Comparison of ENCODE assay signal across 13 cellular contexts in the genomic region with DNA sequence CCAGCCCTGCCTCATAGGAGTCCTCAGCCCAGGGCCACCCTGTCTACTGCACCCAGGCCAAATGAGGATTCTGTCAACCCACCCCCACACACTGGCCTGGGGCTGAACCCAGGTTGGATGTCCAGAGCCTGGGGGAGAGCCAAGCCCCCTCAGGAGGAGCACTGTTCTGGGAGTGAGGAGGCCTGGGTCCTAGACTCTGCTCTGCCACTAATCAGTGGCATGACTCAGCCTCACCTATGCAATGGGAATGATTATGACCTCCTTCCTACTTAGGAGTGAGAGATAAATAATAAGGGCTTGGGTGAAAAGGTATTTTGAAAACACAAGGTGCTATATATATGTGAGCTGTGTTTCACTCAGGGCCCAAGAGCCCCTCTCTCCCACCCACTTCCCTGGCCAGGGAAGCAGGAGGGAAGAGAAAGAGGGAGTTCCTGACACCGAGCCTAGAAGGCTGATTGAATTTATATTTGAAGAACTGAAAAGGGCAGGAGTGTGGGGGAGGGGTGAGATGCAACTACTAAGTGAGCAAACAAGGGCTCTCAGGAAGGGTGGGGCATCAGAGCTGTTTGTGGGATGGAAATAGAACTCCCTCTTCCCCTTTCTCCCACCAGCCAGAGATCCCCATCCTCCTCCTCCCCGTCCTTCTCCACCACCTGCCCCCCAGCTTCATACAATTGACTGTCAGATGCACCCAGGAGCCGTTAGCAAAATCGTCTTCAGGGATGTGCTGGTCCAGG. TPM values are rescaled to one million over a fixed set of nuclear protein-coding genes. Genes with fewer than 3 reads are reported as not detected.
A peak's percentile ranks its signal among the peaks of the same experiment; 100 is the strongest.
DNase-seq lines count a peak whose midpoint lies in the region; ATAC-seq and TF ChIP-seq lines count a peak whose summit lies in the region.
"Had no signal": no experiment of that assay in that cellular context is flagged by ENCODE, and none has a peak within 500 bp of the region (broad histone marks: within the 10 kb centered on the region; RNA-seq: fewer than 3 reads in every experiment).

No MANE protein-coding gene starts in this region.

- TF ChIP-seq CTCF in activated B cell treated with CpG ODN at 0.5 μM for 24 hours (IDR thresholded peaks at IDR 0.05), result no peak

- peaks cover 4% of the 10 kb centered on the region for H3K27me3 Mint-ChIP-seq in activated B cell treated with CpG ODN at 0.5 μM for 24 hours
- H3K27me3 Mint-ChIP-seq: activated naive CD8-positive, alpha-beta T cell treated with anti-CD3 and anti-CD28 coated beads for 36 hours had no signal

- no peaks in the 10 kb centered on the region for H3K36me3 Mint-ChIP-seq in activated B cell treated with CpG ODN at 0.5 μM for 24 hours (ENCODE audit: low read depth)
- H3K36me3 Mint-ChIP-seq: activated naive CD8-positive, alpha-beta T cell treated with anti-CD3 and anti-CD28 coated beads for 36 hours; naive thymus-derived CD8-positive, alpha-beta T cell had no signal

- H4K91ac ChIP-seq in neuronal stem cell (ENCODE audit: low read depth, low read length, poor library complexity), result no peak overlapping the region

- no peak overlapping the region for H3K4me2 ChIP-seq in neuronal stem cell (ENCODE audit: insufficient read depth, low read length, poor library complexity, severe bottlenecking)

- H3K27ac ChIP-seq in neuronal stem cell (replicated peaks; ENCODE audit: low read length), result no peak overlapping the region
- H3K27ac ChIP-seq: spleen had no signal

- no peak overlapping the region for H3K23ac ChIP-seq in neuronal stem cell (ENCODE audit: low read depth, low read length, poor library complexity)

- no peak overlapping the region for H2BK12ac ChIP-seq in neuronal stem cell (ENCODE audit: low read length)

- H3K4me1 ChIP-seq in neuronal stem cell (ENCODE audit: control insufficient read depth in 2 of 2, insufficient read depth in 1 of 2, low read depth in 1 of 2, low read length in 2 of 2), result peaks cover 28 to 38% of the 10 kb centered on the region in 2 donors

- peak overlapping the region; percentile 37 for H2BK120ac ChIP-seq in neuronal stem cell (ENCODE audit: low read depth, low read length)

- H2BK5ac ChIP-seq in neuronal stem cell (ENCODE audit: low read length), result peak overlapping the region; percentile 44

- ATAC-seq in activated B cell treated with CpG ODN at 0.5 μM for 24 hours (ENCODE audit: low read depth) (no peak), GM21360 (IDR thresholded peaks at IDR 0.05; ENCODE audit: unreplicated experiment) (no peak)

- no peak overlapping the region for H3K9ac ChIP-seq in neuronal stem cell (ENCODE audit: low read depth, low read length, poor library complexity)

- peak overlapping the region; percentile 94 for H2AK5ac ChIP-seq in neuronal stem cell (ENCODE audit: low read depth, low read length)

- H3K27me3 ChIP-seq in neuronal stem cell (ENCODE audit: control insufficient read depth in 3 of 3, insufficient read depth in 3 of 3, low read depth in 1 of 3, low read length in 3 of 3), result peaks cover 0 to 2% (median 0%) of the 10 kb centered on the region in 3 experiments

- H3K14ac ChIP-seq in neuronal stem cell (ENCODE audit: low read length), result peak overlapping the region; percentile 58

- peak overlapping the region; percentile 37 for H3K4me3 Mint-ChIP-seq in activated B cell treated with CpG ODN at 0.5 μM for 24 hours
- H3K4me3 Mint-ChIP-seq: activated CD4-positive, alpha-beta T cell treated with anti-CD3 and anti-CD28 coated beads, Interleukin-2, amount 10 ng/mL, durations not matched to agents 7 days and 5 days; activated naive CD8-positive, alpha-beta T cell treated with anti-CD3 and anti-CD28 coated beads for 36 hours had no signal

- no peak overlapping the region for H3K4me3 ChIP-seq in neuronal stem cell (ENCODE audit: low read length in 2 of 2)
- H3K4me3 ChIP-seq: spleen had no signal

- CTCF ChIA-PET in activated B cell treated with CpG ODN at 0.5 μM for 24 hours (lab: Charles Lee), result interaction anchor here (1.0 to 7.6 kb wide), 4 partner anchors 28 to 148 kb away, joined by 3 to 76 read pairs (median 4); no protein-coding TSS in a partner anchor

- H3K27ac Mint-ChIP-seq in activated B cell treated with CpG ODN at 0.5 μM for 24 hours, result no peak overlapping the region
- H3K27ac Mint-ChIP-seq: activated CD4-positive, alpha-beta T cell treated with anti-CD3 and anti-CD28 coated beads, Interleukin-2, amount 10 ng/mL, durations not matched to agents 7 days and 5 days; activated naive CD8-positive, alpha-beta T cell treated with anti-CD3 and anti-CD28 coated beads for 36 hours had no signal

- peaks cover 16 to 29% of the 10 kb centered on the region in 2 donors for H3K36me3 ChIP-seq in neuronal stem cell (replicated peaks in 1 of 2; ENCODE audit: control insufficient read depth in 2 of 2, insufficient read depth in 2 of 2, low read length in 2 of 2)
- H3K36me3 ChIP-seq: spleen had no signal

- DNase-seq in NCI-H1105 treated with DMSO at 0.1 percent for 48 hours (lab: John Stamatoyannopoulos, UW), result peak; percentile 8
- DNase-seq in NCI-H1105 (lab: John Stamatoyannopoulos, UW), result no peak
- DNase-seq in NCI-H526 (lab: John Stamatoyannopoulos, UW), result peak; percentile 45 to 77
- no peak for DNase-seq in activated B cell treated with CpG ODN at 0.5 μM for 24 hours
- no peak for DNase-seq in neuronal stem cell (ENCODE audit: low spot score)
- DNase-seq in GM03348 (ENCODE audit: low spot score), result no peak
- no peak for DNase-seq in stimulated activated CD4-positive, alpha-beta T cell treated with anti-CD3 and anti-CD28 coated beads, Interleukin-15, amount 100 ng/mL, for 24 hours

- H2AFZ ChIP-seq in neuronal stem cell (ENCODE audit: low read length), result peak overlapping the region; percentile 78

- H3K9me3 ChIP-seq in neuronal stem cell (replicated peaks in 1 of 2; ENCODE audit: control insufficient read depth in 2 of 2, insufficient read depth in 1 of 2, low read depth in 1 of 2, low read length in 2 of 2), result no peaks in the 10 kb centered on the region
- H3K9me3 ChIP-seq: spleen had no signal

- intact Hi-C loops in activated B cell treated with CpG ODN at 0.5 μM for 24 hours (cut with micrococcal nuclease), result loop anchor here (2.0 kb wide), 2 partner anchors 16 to 138 kb away; no protein-coding TSS in a partner anchor

- no peaks in the 10 kb centered on the region for H3K9me3 Mint-ChIP-seq in activated B cell treated with CpG ODN at 0.5 μM for 24 hours
- H3K9me3 Mint-ChIP-seq: activated CD4-positive, alpha-beta T cell treated with anti-CD3 and anti-CD28 coated beads, Interleukin-2, amount 10 ng/mL, durations not matched to agents 7 days and 5 days; activated naive CD8-positive, alpha-beta T cell treated with anti-CD3 and anti-CD28 coated beads for 36 hours; naive thymus-derived CD8-positive, alpha-beta T cell had no signal

- POLR2A ChIA-PET in activated B cell treated with CpG ODN at 0.5 μM for 24 hours (lab: Charles Lee), result interaction anchor here (0.8 to 1.5 kb wide), 2 partner anchors 12 to 14 kb away, joined by 3 to 4 read pairs; no protein-coding TSS in a partner anchor

- no CpG with 5 or more reads among the region's 4 CpGs for WGBS in neuronal stem cell (ENCODE audit: extremely low coverage in 2 of 2, insufficient read length in 2 of 2, insufficient replicate concordance in 1 of 2), 2 donors

- H3K79me1 ChIP-seq in neuronal stem cell (ENCODE audit: low read depth, low read length), result no peaks in the 10 kb centered on the region

- H2BK15ac ChIP-seq in neuronal stem cell (ENCODE audit: low read length), result peak overlapping the region; percentile 38

- peaks cover 45% of the 10 kb centered on the region for H3K4me1 Mint-ChIP-seq in activated B cell treated with CpG ODN at 0.5 μM for 24 hours
- H3K4me1 Mint-ChIP-seq: activated naive CD8-positive, alpha-beta T cell treated with anti-CD3 and anti-CD28 coated beads for 36 hours had no signal

- H3K18ac ChIP-seq in neuronal stem cell (ENCODE audit: low read length), result peak overlapping the region; percentile 91

- no peak overlapping the region for H4K8ac ChIP-seq in neuronal stem cell (ENCODE audit: low read depth, low read length)

- no peak overlapping the region for H3K4ac ChIP-seq in neuronal stem cell (ENCODE audit: low read length)

RNA-seq across cellular contexts. Expression of a gene that starts 8.2 kb away (rescaled TPM):
- not detected in 2 replicates for total RNA-seq in activated B cell treated with CpG ODN at 0.5 μM for 24 hours
- 11.6 TPM for polyA plus RNA-seq in neuronal stem cell (2013, experiment 1 of 2)
- polyA plus RNA-seq in neuronal stem cell (2013, experiment 2 of 2), result 11.4 TPM
- total RNA-seq: activated CD4-positive, alpha-beta T cell treated with anti-CD3 and anti-CD28 coated beads, Interleukin-2, amount 10 ng/mL, durations not matched to agents 7 days and 5 days; dermis blood vessel endothelial cell had no signal
- polyA plus RNA-seq: naive thymus-derived CD8-positive, alpha-beta T cell had no signal

RNA-seq across cellular contexts. Expression of a gene that starts 11.9 kb away (rescaled TPM):
- total RNA-seq in activated B cell treated with CpG ODN at 0.5 μM for 24 hours, result 327 and 364 TPM in 2 replicates
- 27.0 TPM for polyA plus RNA-seq in neuronal stem cell (2013, experiment 1 of 2)
- 26.7 TPM for polyA plus RNA-seq in neuronal stem cell (2013, experiment 2 of 2)

RNA-seq across cellular contexts. Expression of a gene that starts 16.9 kb away (rescaled TPM):
- not detected in 2 replicates for total RNA-seq in activated B cell treated with CpG ODN at 0.5 μM for 24 hours
- not detected for polyA plus RNA-seq in neuronal stem cell (2013, experiment 1 of 2)
- polyA plus RNA-seq in neuronal stem cell (2013, experiment 2 of 2), result not detected
- total RNA-seq: activated CD4-positive, alpha-beta T cell treated with anti-CD3 and anti-CD28 coated beads, Interleukin-2, amount 10 ng/mL, durations not matched to agents 7 days and 5 days; activated naive CD8-positive, alpha-beta T cell treated with anti-CD3 and anti-CD28 coated beads for 36 hours; dermis blood vessel endothelial cell; naive thymus-derived CD8-positive, alpha-beta T cell had no signal
- polyA plus RNA-seq: naive thymus-derived CD8-positive, alpha-beta T cell had no signal

RNA-seq across cellular contexts. Expression of a gene that starts 37.2 kb away (rescaled TPM):
- total RNA-seq in activated B cell treated with CpG ODN at 0.5 μM for 24 hours, result 1.2 and 1.8 TPM in 2 replicates
- 0.32 TPM for polyA plus RNA-seq in neuronal stem cell (2013, experiment 1 of 2)
- polyA plus RNA-seq in neuronal stem cell (2013, experiment 2 of 2), result 0.47 TPM

Comparison
In these comparisons a context has a peak if more than half of its experiments do, and no peak if none do; other contexts are left out.
1. DNase-seq: peak in NCI-H1105 treated with DMSO at 0.1 percent for 48 hours (single experiment) and NCI-H526 (2 of 2); none in NCI-H1105 (single experiment), activated B cell treated with CpG ODN at 0.5 μM for 24 hours (single experiment), neuronal stem cell (single experiment), GM03348 (single experiment) and stimulated activated CD4-positive, alpha-beta T cell treated with anti-CD3 and anti-CD28 coated beads, Interleukin-15, amount 100 ng/mL, for 24 hours (single experiment).